In genomic region chr10:96043157-96043894, GRCh38 we compare ENCODE assay signal across 8 cellular contexts. TPM values are rescaled to one million over a fixed set of nuclear protein-coding genes. Genes with fewer than 3 reads are reported as not detected.
DNase-seq lines count a peak whose midpoint lies in the region; TF ChIP-seq lines count a peak whose summit lies in the region.

Gene CCNJ (plus strand): TSS chr10:96043583. CDS start chr10:96044394, 811 bp downstream.

- no peaks in the 10 kb centered on the region for H3K9me3 ChIP-seq in HAP-1
- H3K9me3 ChIP-seq in MG63: no peaks in the 10 kb centered on the region
- H3K9me3 ChIP-seq in SK-N-MC (ENCODE audit: low read depth, low read length): no peaks in the 10 kb centered on the region
- no peaks in the 10 kb centered on the region for H3K9me3 ChIP-seq in osteoblast (ENCODE audit: low read depth, low read length)
- H3K9me3 ChIP-seq in testis: no peaks in the 10 kb centered on the region

- TF ChIP-seq POLR2A in testis (IDR thresholded peaks at IDR 0.05): no peak

- no peak for TF ChIP-seq CTCF in osteoblast (IDR thresholded peaks at IDR 0.05; ENCODE audit: extremely low read depth, low read depth, low read length)
- TF ChIP-seq CTCF in testis (IDR thresholded peaks at IDR 0.05): peak in 1 of 3 experiments; percentile 18

- H3K79me2 ChIP-seq in osteoblast (ENCODE audit: insufficient read depth, low read length): peaks cover 50% of the 10 kb centered on the region

- in situ Hi-C loops in HAP-1 (cut with MboI; ENCODE audit: low sequenced_read_pairs): no loop called here

- H3K9me3 Mint-ChIP-seq in activated naive CD4-positive, alpha-beta T cell treated with anti-CD3 and anti-CD28 coated beads, Interleukin-2, amount 50 U/mL, for 24 hours: no peaks in the 10 kb centered on the region

- H2AFZ ChIP-seq in osteoblast (ENCODE audit: low read length): peak within 1 kb of the TSS; percentile 99

- peak within 1 kb of the TSS; percentile 97 for H3K4me3 Mint-ChIP-seq in activated naive CD4-positive, alpha-beta T cell treated with anti-CD3 and anti-CD28 coated beads, Interleukin-2, amount 50 U/mL, for 24 hours

- peak within 1 kb of the TSS; percentile 89 for H3K9ac ChIP-seq in SK-N-MC (ENCODE audit: insufficient read length)

- intact Hi-C loops in head of caudate nucleus (cut with DNase I) (loop anchor here (5.0 kb wide), 1 partner anchor 351 kb away; the partner anchor contains the start of gene TCTN3), testis (cut with DNase I; ENCODE audit: low total_unique reads) (no loop called here)

- H3K4me3 ChIP-seq in HAP-1 (peak within 1 kb of the TSS; percentile 70), MG63 (peak within 1 kb of the TSS; percentile 83), SK-N-MC (peak within 1 kb of the TSS; percentile 82), osteoblast (ENCODE audit: insufficient read depth, low read length) (peak within 1 kb of the TSS; percentile 90), testis (peak within 1 kb of the TSS; percentile 78 to 89)

- DNase-seq in GM04503 (ENCODE audit: low read depth) (peak; percentile 37), HAP-1 (ENCODE audit: low spot score in 2 of 2) (peak; percentile 79 to 90), MG63 (peak; percentile 88), SK-N-MC (ENCODE audit: low read depth, low spot score) (no peak), head of caudate nucleus (peak; percentile 66 to 93 (median 87)), osteoblast (ENCODE audit: insufficient read length, low spot score, missing footprints) (peak; percentile 100), testis (peak; percentile 92)

- H3K36me3 Mint-ChIP-seq in activated naive CD4-positive, alpha-beta T cell treated with anti-CD3 and anti-CD28 coated beads, Interleukin-2, amount 50 U/mL, for 24 hours: peaks cover 14% of the 10 kb centered on the region

- peak within 1 kb of the TSS; percentile 96 for H3K27ac Mint-ChIP-seq in activated naive CD4-positive, alpha-beta T cell treated with anti-CD3 and anti-CD28 coated beads, Interleukin-2, amount 50 U/mL, for 24 hours

- H3K36me3 ChIP-seq in HAP-1 (replicated peaks) (peaks cover 10% of the 10 kb centered on the region), MG63 (peaks cover 11% of the 10 kb centered on the region; the same call in 1 of the 2 replicates), SK-N-MC (ENCODE audit: insufficient read depth, low read length) (peaks cover 11% of the 10 kb centered on the region), osteoblast (ENCODE audit: insufficient read depth, low read length) (peaks cover 2% of the 10 kb centered on the region), testis (ENCODE audit: low read depth, missing control alignments) (no peaks in the 10 kb centered on the region)

- H3K27me3 ChIP-seq in HAP-1 (ENCODE audit: low read depth) (no peaks in the 10 kb centered on the region), MG63 (no peaks in the 10 kb centered on the region), osteoblast (ENCODE audit: insufficient read depth, low read length) (no peaks in the 10 kb centered on the region), testis (no peaks in the 10 kb centered on the region)

- H3K4me1 ChIP-seq in HAP-1 (peaks cover 14% of the 10 kb centered on the region), osteoblast (ENCODE audit: insufficient read depth, low read length) (peaks cover 14% of the 10 kb centered on the region), testis (peaks cover 10% of the 10 kb centered on the region)

- peaks cover 6% of the 10 kb centered on the region for H3K27me3 Mint-ChIP-seq in activated naive CD4-positive, alpha-beta T cell treated with anti-CD3 and anti-CD28 coated beads, Interleukin-2, amount 50 U/mL, for 24 hours

- WGBS in testis, 2 donors: 0% methylated on average over 7 to 72 of the region's 87 CpGs

- peaks cover 44% of the 10 kb centered on the region for H3K4me1 Mint-ChIP-seq in activated naive CD4-positive, alpha-beta T cell treated with anti-CD3 and anti-CD28 coated beads, Interleukin-2, amount 50 U/mL, for 24 hours

- peak within 1 kb of the TSS; percentile 99 for H3K4me2 ChIP-seq in osteoblast (ENCODE audit: insufficient read depth, low read length)

- H4K20me1 ChIP-seq in osteoblast (ENCODE audit: insufficient read depth, low read length): peaks cover 9% of the 10 kb centered on the region

- H3K27ac ChIP-seq in SK-N-MC (no peak within 1 kb of the TSS), osteoblast (ENCODE audit: low read depth, low read length) (peak within 1 kb of the TSS; percentile 66), testis (peak within 1 kb of the TSS; percentile 92 to 93)

RNA-seq across cellular contexts. Expression of gene CCNJ, which starts in this region (rescaled TPM):
- 1.4 and 4.2 TPM in 2 replicates for total RNA-seq in MG63 (2014; rRNA removed; shearing (Covaris generic); ENCODE audit: low replicate concordance)
- total RNA-seq in osteoblast: 5.6 and 5.8 TPM in 2 replicates
- total RNA-seq in testis: 1 to 10 TPM; 7.0 to 7.7 TPM
- polyA plus RNA-seq in testis (ENCODE audit: insufficient read depth, low read depth, low replicate concordance): 8.1 TPM
